In genomic region chr12:11666651-11667050, GRCh38 we compare ENCODE assay signal across 15 cellular contexts.
"Had no signal": no experiment of that assay in that cellular context is flagged by ENCODE, and none has a peak within 500 bp of the region (broad histone marks: within the 10 kb centered on the region; RNA-seq: fewer than 3 reads in every experiment).

No MANE protein-coding gene starts in this region.

- H3K27ac Mint-ChIP-seq: activated naive CD4-positive, alpha-beta T cell treated with anti-CD3 and anti-CD28 coated beads, Interleukin-2, amount 50 U/mL, for 24 hours; activated T-cell treated with anti-CD3 and anti-CD28 coated beads, Interleukin-2, amount 50 U/mL, for 24 hours; mesothelial cell of epicardium; stimulated activated effector memory CD8-positive, alpha-beta T cell treated with anti-CD3 and anti-CD28 coated beads, Interleukin-12 subunit alpha, Interleukin-12 subunit beta, amount 100 ng/mL, for 72 hours; T-helper 17 cell had no signal

- DNase-seq: activated effector memory CD4-positive, alpha-beta T cell treated with Interleukin-2 at 50 U/mL for 16 hours; activated T-cell treated with anti-CD3 and anti-CD28 coated beads, Interleukin-2, amount 50 U/mL, for 24 hours; amniotic stem cell; body of pancreas; dorsolateral prefrontal cortex; foreskin keratinocyte; head of caudate nucleus; left ventricle myocardium superior; retina; substantia nigra; T-helper 17 cell; upper lobe of right lung had no signal

- H3K27me3 ChIP-seq: body of pancreas, dorsolateral prefrontal cortex, foreskin keratinocyte, upper lobe of right lung had no signal

- H3K27me3 Mint-ChIP-seq: activated naive CD4-positive, alpha-beta T cell treated with anti-CD3 and anti-CD28 coated beads, Interleukin-2, amount 50 U/mL, for 24 hours; activated T-cell treated with anti-CD3 and anti-CD28 coated beads, Interleukin-2, amount 50 U/mL, for 24 hours; T-helper 17 cell had no signal

- H3K4me3 Mint-ChIP-seq: activated naive CD4-positive, alpha-beta T cell treated with anti-CD3 and anti-CD28 coated beads, Interleukin-2, amount 50 U/mL, for 24 hours; activated T-cell treated with anti-CD3 and anti-CD28 coated beads, Interleukin-2, amount 50 U/mL, for 24 hours; mesothelial cell of epicardium; stimulated activated effector memory CD8-positive, alpha-beta T cell treated with anti-CD3 and anti-CD28 coated beads, Interleukin-12 subunit alpha, Interleukin-12 subunit beta, amount 100 ng/mL, for 72 hours; T-helper 17 cell had no signal

- H3K9me3 Mint-ChIP-seq: activated naive CD4-positive, alpha-beta T cell treated with anti-CD3 and anti-CD28 coated beads, Interleukin-2, amount 50 U/mL, for 24 hours; activated T-cell treated with anti-CD3 and anti-CD28 coated beads, Interleukin-2, amount 50 U/mL, for 24 hours; mesothelial cell of epicardium; stimulated activated effector memory CD8-positive, alpha-beta T cell treated with anti-CD3 and anti-CD28 coated beads, Interleukin-12 subunit alpha, Interleukin-12 subunit beta, amount 100 ng/mL, for 72 hours had no signal

- H3K9me3 ChIP-seq: body of pancreas, upper lobe of right lung had no signal

- H3K4me3 ChIP-seq: body of pancreas, dorsolateral prefrontal cortex, upper lobe of right lung had no signal

- H3K36me3 ChIP-seq: upper lobe of right lung had no signal

- H3K4me1 ChIP-seq: foreskin keratinocyte had no signal

- H3K27ac ChIP-seq: body of pancreas, dorsolateral prefrontal cortex, foreskin keratinocyte, upper lobe of right lung had no signal
